19 cellular contexts compared by ENCODE assay signal in genomic region chr21:45505416-45506021, GRCh38. TPM values are rescaled to one million over a fixed set of nuclear protein-coding genes. Genes with fewer than 3 reads are reported as not detected.
A peak's percentile ranks its signal among the peaks of the same experiment; 100 is the strongest.
DNase-seq lines count a peak whose midpoint lies in the region; ATAC-seq and TF ChIP-seq lines count a peak whose summit lies in the region.
"Had no signal": no experiment of that assay in that cellular context is flagged by ENCODE, and none has a peak within 500 bp of the region (broad histone marks: within the 10 kb centered on the region; RNA-seq: fewer than 3 reads in every experiment).

No MANE protein-coding gene starts in this region.

- peak; percentile 35 for DNase-seq in G401 (ENCODE audit: low spot score)
- peak; percentile 82 for DNase-seq in NCI-H2196 (lab: John Stamatoyannopoulos, UW; ENCODE audit: unreplicated experiment)
- DNase-seq in cardiac septum (ENCODE audit: low spot score): peak; percentile 69
- peak; percentile 79 for DNase-seq in posterior vena cava (ENCODE audit: low spot score)
- DNase-seq in activated CD4-positive, alpha-beta T cell treated with anti-CD3 and anti-CD28 coated beads for 1 hour: no peak
- no peak for DNase-seq in stimulated activated naive CD4-positive, alpha-beta T cell treated with Interleukin-2 at 50 U/mL for 16 hours (lab: John Stamatoyannopoulos, UW)
- DNase-seq in omental fat pad (ENCODE audit: low spot score): no peak
- DNase-seq in stimulated activated CD4-positive, alpha-beta T cell treated with anti-CD3 and anti-CD28 coated beads, Interleukin-2, amount 100 ng/mL, for 48 hours: no peak
- DNase-seq: activated CD4-positive, alpha-beta T cell treated with anti-CD3 and anti-CD28 coated beads, Interleukin-2, amount 10 ng/mL, durations not matched to agents 24 days and 14 days; activated T-cell treated with anti-CD3 and anti-CD28 coated beads, Interleukin-2, amount 50 U/mL, for 1 hour; DND-41; effector memory CD4-positive, alpha-beta T cell; hippocampal formation; MM.1S; naive thymus-derived CD4-positive, alpha-beta T cell; NCI-H2227 treated with DMSO at 0.1 percent for 48 hours; stimulated activated CD4-positive, alpha-beta T cell treated with anti-CD3 and anti-CD28 coated beads, Interleukin-4, amount 100 ng/mL, for 24 hours; T1000 had no signal

- intact Hi-C loops in cardiac septum (cut with DNase I) (no loop called here), posterior vena cava (cut with DNase I) (no loop called here)

- in situ Hi-C loops in G401 (cut with HindIII; ENCODE audit: low sequenced_read_pairs): no loop called here

- no peak for ATAC-seq in omental fat pad (ENCODE audit: low FRiP score)
- ATAC-seq: activated naive CD4-positive, alpha-beta T cell treated with anti-CD3 and anti-CD28 coated beads, Interleukin-2, amount 50 U/mL, for 72 hours; naive thymus-derived CD4-positive, alpha-beta T cell had no signal

- no peak for TF ChIP-seq CTCF in omental fat pad (IDR thresholded peaks at IDR 0.05)

RNA-seq across cellular contexts. Expression of gene SLC19A1, which starts 36.7 kb away (rescaled TPM):
- total RNA-seq in G401 (2014; rRNA removed; shearing (Covaris generic)): 15.4 and 15.9 TPM in 2 replicates
- 2.7 TPM for total RNA-seq in cardiac septum
- total RNA-seq in posterior vena cava: 1 to 10 TPM; 4.5 to 6.5 TPM
- 10 to 100 TPM in 3 of 4 donors, 1 to 10 TPM in 1; 5.8 to 18.6 (median 14.6) TPM for total RNA-seq in omental fat pad

Comparison
In these comparisons a context has a peak if more than half of its experiments do, and no peak if none do; other contexts are left out.
1. DNase-seq: peak in G401 (single experiment), NCI-H2196 (single experiment), cardiac septum (single experiment) and posterior vena cava (single experiment); none in activated CD4-positive, alpha-beta T cell treated with anti-CD3 and anti-CD28 coated beads for 1 hour (single experiment), stimulated activated naive CD4-positive, alpha-beta T cell treated with Interleukin-2 at 50 U/mL for 16 hours (single experiment), omental fat pad (single experiment) and stimulated activated CD4-positive, alpha-beta T cell treated with anti-CD3 and anti-CD28 coated beads, Interleukin-2, amount 100 ng/mL, for 48 hours (0 of 2).